9 cellular contexts compared by ENCODE assay signal in genomic region chr10:8056891-8057331, GRCh38. TPM values are rescaled to one million over a fixed set of nuclear protein-coding genes. Genes with fewer than 3 reads are reported as not detected.
A peak's percentile ranks its signal among the peaks of the same experiment; 100 is the strongest.
DNase-seq lines count a peak whose midpoint lies in the region; ATAC-seq and TF ChIP-seq lines count a peak whose summit lies in the region.
"Had no signal": no experiment of that assay in that cellular context is flagged by ENCODE, and none has a peak within 500 bp of the region (broad histone marks: within the 10 kb centered on the region; RNA-seq: fewer than 3 reads in every experiment).

No MANE protein-coding gene starts in this region.

- POLR2A ChIA-PET in activated naive CD8-positive, alpha-beta T cell treated with anti-CD3 and anti-CD28 coated beads, Interleukin-2, amount 10 ng/mL, durations not matched to agents 7 days and 5 days (lab: Charles Lee), result interaction anchor here (0.7 to 1.7 kb wide), 3 partner anchors 76 to 345 kb away, joined by 3 to 5 read pairs (median 5); no protein-coding TSS in a partner anchor

- peak in 3 of 4 experiments; percentile 21 to 34 (median 23) for DNase-seq in activated CD4-positive, CD25-positive, alpha-beta regulatory T cell (lab: John Stamatoyannopoulos, UW)
- DNase-seq in activated CD4-positive, CD25-positive, alpha-beta regulatory T cell treated with anti-CD3 and anti-CD28 coated beads, Interleukin-2, amount 50 U/mL, for 72 hours, result no peak
- peak; percentile 63 for DNase-seq in activated naive CD8-positive, alpha-beta T cell treated with anti-CD3 and anti-CD28 coated beads, Interleukin-2, amount 10 ng/mL, durations not matched to agents 7 days and 5 days
- DNase-seq in progenitor cell of endocrine pancreas (ENCODE audit: low spot score, unreplicated experiment), result no peak
- no peak for DNase-seq in HPDE6-E6E7 (ENCODE audit: extremely low spot score)
- DNase-seq in SHP77 (lab: John Stamatoyannopoulos, UW), result no peak
- no peak for DNase-seq in NCI-H2171 (lab: John Stamatoyannopoulos, UW)

- ATAC-seq in HG03378 (IDR thresholded peaks at IDR 0.05; ENCODE audit: unreplicated experiment), result peak; percentile 43
- ATAC-seq in activated naive CD8-positive, alpha-beta T cell treated with anti-CD3 and anti-CD28 coated beads, Interleukin-2, amount 10 ng/mL, durations not matched to agents 7 days and 5 days (ENCODE audit: low read depth), result peak; percentile 8
- ATAC-seq: A549 had no signal

- no peaks in the 10 kb centered on the region for H3K9me3 Mint-ChIP-seq in activated naive CD8-positive, alpha-beta T cell treated with anti-CD3 and anti-CD28 coated beads, Interleukin-2, amount 10 ng/mL, durations not matched to agents 7 days and 5 days
- H3K9me3 Mint-ChIP-seq in progenitor cell of endocrine pancreas (ENCODE audit: low read depth), result no peaks in the 10 kb centered on the region

- peak overlapping the region; percentile 91 for H3K4me3 Mint-ChIP-seq in activated naive CD8-positive, alpha-beta T cell treated with anti-CD3 and anti-CD28 coated beads, Interleukin-2, amount 10 ng/mL, durations not matched to agents 7 days and 5 days
- peak overlapping the region; percentile 61 for H3K4me3 Mint-ChIP-seq in progenitor cell of endocrine pancreas (ENCODE audit: low read depth)

- H3K36me3 Mint-ChIP-seq in activated naive CD8-positive, alpha-beta T cell treated with anti-CD3 and anti-CD28 coated beads, Interleukin-2, amount 10 ng/mL, durations not matched to agents 7 days and 5 days, result peaks cover 49% of the 10 kb centered on the region
- H3K36me3 Mint-ChIP-seq in progenitor cell of endocrine pancreas (ENCODE audit: insufficient read depth), result no peaks in the 10 kb centered on the region

- peaks cover 14% of the 10 kb centered on the region for H3K27me3 Mint-ChIP-seq in activated naive CD8-positive, alpha-beta T cell treated with anti-CD3 and anti-CD28 coated beads, Interleukin-2, amount 10 ng/mL, durations not matched to agents 7 days and 5 days
- H3K27me3 Mint-ChIP-seq in progenitor cell of endocrine pancreas, result peaks cover 88% of the 10 kb centered on the region

- peaks cover 55% of the 10 kb centered on the region for H3K4me1 Mint-ChIP-seq in activated naive CD8-positive, alpha-beta T cell treated with anti-CD3 and anti-CD28 coated beads, Interleukin-2, amount 10 ng/mL, durations not matched to agents 7 days and 5 days
- H3K4me1 Mint-ChIP-seq in progenitor cell of endocrine pancreas (ENCODE audit: low read depth), result peaks cover 27% of the 10 kb centered on the region

- no peak for TF ChIP-seq CTCF in progenitor cell of endocrine pancreas (IDR thresholded peaks at IDR 0.05; ENCODE audit: unreplicated experiment)

- peak overlapping the region; percentile 93 for H3K27ac Mint-ChIP-seq in activated naive CD8-positive, alpha-beta T cell treated with anti-CD3 and anti-CD28 coated beads, Interleukin-2, amount 10 ng/mL, durations not matched to agents 7 days and 5 days
- H3K27ac Mint-ChIP-seq in progenitor cell of endocrine pancreas, result peak overlapping the region; percentile 58

RNA-seq across cellular contexts. Expression of gene GATA3, which starts 2.4 kb away (rescaled TPM):
- 10 to 100 TPM; 48.3 to 49.1 TPM for total RNA-seq in activated naive CD8-positive, alpha-beta T cell treated with anti-CD3 and anti-CD28 coated beads, Interleukin-2, amount 10 ng/mL, durations not matched to agents 7 days and 5 days
- total RNA-seq in progenitor cell of endocrine pancreas, result 2.7 and 4.6 TPM in 2 replicates

Comparison
In these comparisons a context has a peak if more than half of its experiments do, and no peak if none do; other contexts are left out.
1. DNase-seq: peak in activated CD4-positive, CD25-positive, alpha-beta regulatory T cell (3 of 4) and activated naive CD8-positive, alpha-beta T cell treated with anti-CD3 and anti-CD28 coated beads, Interleukin-2, amount 10 ng/mL, durations not matched to agents 7 days and 5 days (single experiment); none in activated CD4-positive, CD25-positive, alpha-beta regulatory T cell treated with anti-CD3 and anti-CD28 coated beads, Interleukin-2, amount 50 U/mL, for 72 hours (single experiment), progenitor cell of endocrine pancreas (single experiment), HPDE6-E6E7 (single experiment), SHP77 (0 of 2) and NCI-H2171 (single experiment).